Comparison of ENCODE assay signal across 8 cellular contexts in genomic region chr22:40178417-40179409, GRCh38. TPM values are rescaled to one million over a fixed set of nuclear protein-coding genes. Genes with fewer than 3 reads are reported as not detected.
DNase-seq lines count a peak whose midpoint lies in the region; ATAC-seq and TF ChIP-seq lines count a peak whose summit lies in the region.

No MANE protein-coding gene starts in this region.

- H3K9me3 Mint-ChIP-seq in activated T-cell treated with anti-CD3 and anti-CD28 coated beads, Interleukin-2, amount 50 U/mL, for 4 hours, result no peaks in the 10 kb centered on the region
- no peaks in the 10 kb centered on the region for H3K9me3 Mint-ChIP-seq in nephron progenitor cell

- no peak for TF ChIP-seq CTCF in fibroblast of the aortic adventitia (IDR thresholded peaks at IDR 0.05; ENCODE audit: insufficient read depth, low read length)
- TF ChIP-seq CTCF in nephron progenitor cell (IDR thresholded peaks at IDR 0.05), result no peak

- H3K27ac Mint-ChIP-seq in nephron progenitor cell, result peak overlapping the region; percentile 99

- peaks cover 61% of the 10 kb centered on the region for H3K4me1 Mint-ChIP-seq in activated T-cell treated with anti-CD3 and anti-CD28 coated beads, Interleukin-2, amount 50 U/mL, for 4 hours (ENCODE audit: low read depth)
- peaks cover 60% of the 10 kb centered on the region for H3K4me1 Mint-ChIP-seq in nephron progenitor cell

- H3K36me3 Mint-ChIP-seq in activated T-cell treated with anti-CD3 and anti-CD28 coated beads, Interleukin-2, amount 50 U/mL, for 4 hours (ENCODE audit: insufficient read depth), result peaks cover 3% of the 10 kb centered on the region
- H3K36me3 Mint-ChIP-seq in nephron progenitor cell (ENCODE audit: low read depth), result peaks cover 6% of the 10 kb centered on the region

- H3K4me3 ChIP-seq in fibroblast of the aortic adventitia (ENCODE audit: low read depth, low read length), result peak overlapping the region; percentile 89

- no peaks in the 10 kb centered on the region for H3K27me3 Mint-ChIP-seq in activated T-cell treated with anti-CD3 and anti-CD28 coated beads, Interleukin-2, amount 50 U/mL, for 4 hours (ENCODE audit: low read depth)
- no peaks in the 10 kb centered on the region for H3K27me3 Mint-ChIP-seq in nephron progenitor cell (ENCODE audit: low read depth, poor library complexity)

- H3K4me3 Mint-ChIP-seq in activated T-cell treated with anti-CD3 and anti-CD28 coated beads, Interleukin-2, amount 50 U/mL, for 4 hours, result peak overlapping the region; percentile 89
- H3K4me3 Mint-ChIP-seq in nephron progenitor cell, result peak overlapping the region; percentile 97

- ATAC-seq in activated T-cell treated with anti-CD3 and anti-CD28 coated beads, Interleukin-2, amount 50 U/mL, for 4 hours, result peak in 1 of 2 donors; percentile 11
- ATAC-seq in GM18861 (IDR thresholded peaks at IDR 0.05; ENCODE audit: unreplicated experiment), result no peak

- peak; percentile 52 for DNase-seq in SIG-M5 treated with dmso at 0.1 percent for 504 hours (lab: John Stamatoyannopoulos, UW; ENCODE audit: unreplicated experiment)
- DNase-seq in SIG-M5 (lab: John Stamatoyannopoulos, UW), result no peak
- peak; percentile 5 for DNase-seq in NCI-H345 treated with DMSO at 0.1 percent for 48 hours (lab: John Stamatoyannopoulos, UW; ENCODE audit: unreplicated experiment)
- peak; percentile 21 for DNase-seq in activated T-cell treated with anti-CD3 and anti-CD28 coated beads, Interleukin-2, amount 50 U/mL, for 4 hours
- peak; percentile 54 for DNase-seq in fibroblast of the aortic adventitia (ENCODE audit: low read depth)
- DNase-seq in nephron progenitor cell, result peak; percentile 27
- no peak for DNase-seq in DMS153 (lab: John Stamatoyannopoulos, UW)

RNA-seq across cellular contexts. Expression of gene TNRC6B, which starts 1.0 kb away (rescaled TPM):
- 10 to 100 TPM; 19.4 to 21.6 (median 21.2) TPM for total RNA-seq in activated T-cell treated with anti-CD3 and anti-CD28 coated beads, Interleukin-2, amount 50 U/mL, for 4 hours
- 19.1 and 35.3 TPM in 2 replicates for total RNA-seq in fibroblast of the aortic adventitia (ENCODE audit: low replicate concordance)

Comparison
In these comparisons a context has a peak if more than half of its experiments do, and no peak if none do; other contexts are left out.
1. DNase-seq: peak in SIG-M5 treated with dmso at 0.1 percent for 504 hours (single experiment), NCI-H345 treated with DMSO at 0.1 percent for 48 hours (single experiment), activated T-cell treated with anti-CD3 and anti-CD28 coated beads, Interleukin-2, amount 50 U/mL, for 4 hours (single experiment), fibroblast of the aortic adventitia (single experiment) and nephron progenitor cell (single experiment); none in SIG-M5 (single experiment) and DMS153 (single experiment).